ENCODE assay signal across 12 cellular contexts in the genomic region with DNA sequence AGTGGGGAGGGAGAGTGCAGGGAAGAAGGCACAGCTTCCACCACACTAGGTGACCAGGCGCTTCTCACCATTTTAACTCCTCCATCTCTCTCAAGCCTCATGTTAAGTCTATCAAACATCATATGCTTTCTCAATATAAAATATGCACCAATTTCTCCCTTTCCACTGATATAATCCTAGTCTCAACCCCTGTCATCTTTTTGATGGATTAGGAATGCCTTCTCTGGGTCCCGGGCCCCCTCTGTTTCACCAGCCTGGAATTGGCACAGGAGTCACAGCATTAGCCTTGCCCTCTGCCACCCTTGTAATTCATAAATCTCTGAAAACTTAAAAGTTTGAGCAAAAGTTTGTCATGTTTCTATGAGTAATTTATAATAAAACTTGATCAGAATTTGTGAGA. TPM values are rescaled to one million over a fixed set of nuclear protein-coding genes. Genes with fewer than 3 reads are reported as not detected.
"Had no signal": no experiment of that assay in that cellular context is flagged by ENCODE, and none has a peak within 500 bp of the region (broad histone marks: within the 10 kb centered on the region; RNA-seq: fewer than 3 reads in every experiment).

A gene with protein sequence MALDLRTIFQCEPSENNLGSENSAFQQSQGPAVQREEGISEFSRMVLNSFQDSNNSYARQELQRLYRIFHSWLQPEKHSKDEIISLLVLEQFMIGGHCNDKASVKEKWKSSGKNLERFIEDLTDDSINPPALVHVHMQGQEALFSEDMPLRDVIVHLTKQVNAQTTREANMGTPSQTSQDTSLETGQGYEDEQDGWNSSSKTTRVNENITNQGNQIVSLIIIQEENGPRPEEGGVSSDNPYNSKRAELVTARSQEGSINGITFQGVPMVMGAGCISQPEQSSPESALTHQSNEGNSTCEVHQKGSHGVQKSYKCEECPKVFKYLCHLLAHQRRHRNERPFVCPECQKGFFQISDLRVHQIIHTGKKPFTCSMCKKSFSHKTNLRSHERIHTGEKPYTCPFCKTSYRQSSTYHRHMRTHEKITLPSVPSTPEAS (plus strand): TSS at position 301 of the 400 bp plus-strand sequence. CDS start 7,211 bp downstream, outside the sequence.

- H3K4me3 ChIP-seq: GM23248, GM23338, HAP-1 had no signal

- H3K27ac ChIP-seq: GM23248 had no signal

- H3K4me2 ChIP-seq: GM23338 had no signal

- ATAC-seq: GM23338, HCT116 had no signal

- FAIRE-seq: H1, H54 had no signal

- H3K9me3 ChIP-seq: HAP-1 had no signal

- DNase-seq: GM23248, GOT3, H7, H9, HCEC 1CT, HFFc6 had no signal

- H3K36me3 ChIP-seq: HAP-1 had no signal

- H3K9ac ChIP-seq: GM23248 had no signal

- H3K4me1 ChIP-seq: HAP-1 had no signal

- H2AFZ ChIP-seq: GM23248, GM23338 had no signal

RNA-seq across cellular contexts. Expression of the gene that starts here (rescaled TPM):
- total RNA-seq: GM23248, GM23338, H1, H4, H7, H9, HFFc6 had no signal
- polyA plus RNA-seq: GM23248, GM23338, H1 had no signal
